In genomic region chr20:16898433-16898832, GRCh38 we compare ENCODE assay signal across 21 cellular contexts.
DNase-seq lines count a peak whose midpoint lies in the region; FAIRE-seq and TF ChIP-seq lines count a peak whose summit lies in the region.
"Had no signal": no experiment of that assay in that cellular context is flagged by ENCODE, and none has a peak within 500 bp of the region (broad histone marks: within the 10 kb centered on the region; RNA-seq: fewer than 3 reads in every experiment).

No MANE protein-coding gene starts in this region.

- peak overlapping the region; percentile 55 for H3K27ac Mint-ChIP-seq in chondrocyte (ENCODE audit: unreplicated experiment)
- H3K27ac Mint-ChIP-seq: activated CD4-positive, alpha-beta T cell treated with anti-CD3 and anti-CD28 coated beads for 36 hours; activated naive CD8-positive, alpha-beta T cell treated with anti-CD3 and anti-CD28 coated beads, Interleukin-2, amount 10 ng/mL, durations not matched to agents 7 days and 5 days; neural progenitor cell had no signal

- H3K4ac ChIP-seq in mesendoderm (ENCODE audit: low read depth, low read length) = no peak overlapping the region

- WGBS in mesendoderm (ENCODE audit: extremely low coverage, insufficient coverage, low lambda C conversion rate) = no CpG with 5 or more reads among the region's 4 CpGs

- no peak overlapping the region for H3K56ac ChIP-seq in mesendoderm (ENCODE audit: low read length)

- H2BK15ac ChIP-seq in mesendoderm (replicated peaks; ENCODE audit: low read depth) = no peak overlapping the region

- no peak overlapping the region for H3K4me2 ChIP-seq in mesendoderm (ENCODE audit: low read length)
- H3K4me2 ChIP-seq: neural progenitor cell had no signal

- H2BK120ac ChIP-seq in mesendoderm (ENCODE audit: low read depth, low read length) = no peak overlapping the region

- H3K4me1 ChIP-seq in mesendoderm (ENCODE audit: control insufficient read depth, low read depth, low read length) = no peaks in the 10 kb centered on the region
- H3K4me1 ChIP-seq: BE2C, gastrocnemius medialis, neural progenitor cell had no signal

- no peaks in the 10 kb centered on the region for H3K79me2 ChIP-seq in mesendoderm (ENCODE audit: control insufficient read depth, insufficient read depth, low read length)

- no peak overlapping the region for H3K23ac ChIP-seq in mesendoderm (ENCODE audit: low read length)

- H3K79me1 ChIP-seq in mesendoderm (ENCODE audit: low read length) = no peaks in the 10 kb centered on the region

- H4K8ac ChIP-seq in mesendoderm (ENCODE audit: low read depth, low read length) = no peak overlapping the region

- H3K4me3 Mint-ChIP-seq in chondrocyte (ENCODE audit: unreplicated experiment) = no peak overlapping the region
- H3K4me3 Mint-ChIP-seq: activated CD4-positive, alpha-beta T cell treated with anti-CD3 and anti-CD28 coated beads for 36 hours; activated naive CD8-positive, alpha-beta T cell treated with anti-CD3 and anti-CD28 coated beads, Interleukin-2, amount 10 ng/mL, durations not matched to agents 7 days and 5 days; H9; neural progenitor cell had no signal

- H3K9ac ChIP-seq in mesendoderm (ENCODE audit: low read length) = no peak overlapping the region
- H3K9ac ChIP-seq: neural progenitor cell had no signal

- H3K36me3 Mint-ChIP-seq in chondrocyte (ENCODE audit: low read depth) = no peaks in the 10 kb centered on the region
- H3K36me3 Mint-ChIP-seq: activated naive CD8-positive, alpha-beta T cell treated with anti-CD3 and anti-CD28 coated beads, Interleukin-2, amount 10 ng/mL, durations not matched to agents 7 days and 5 days; neural progenitor cell had no signal

- H3K4me3 ChIP-seq in mesendoderm (ENCODE audit: low read length) = no peak overlapping the region
- H3K4me3 ChIP-seq: gastrocnemius medialis, GM12878, neural progenitor cell had no signal

- no peaks in the 10 kb centered on the region for H3K27me3 ChIP-seq in mesendoderm (ENCODE audit: insufficient read depth, low read length, poor library complexity)
- H3K27me3 ChIP-seq: BE2C, gastrocnemius medialis, neural progenitor cell had no signal

- no peaks in the 10 kb centered on the region for H3K27me3 Mint-ChIP-seq in chondrocyte (ENCODE audit: low read depth)
- H3K27me3 Mint-ChIP-seq: activated CD4-positive, alpha-beta T cell treated with anti-CD3 and anti-CD28 coated beads for 36 hours; activated naive CD8-positive, alpha-beta T cell treated with anti-CD3 and anti-CD28 coated beads, Interleukin-2, amount 10 ng/mL, durations not matched to agents 7 days and 5 days had no signal

- no peak overlapping the region for H4K5ac ChIP-seq in mesendoderm (ENCODE audit: low read length)

- H3K4me1 Mint-ChIP-seq in chondrocyte (ENCODE audit: low read depth) = peaks cover 15% of the 10 kb centered on the region
- H3K4me1 Mint-ChIP-seq: activated CD4-positive, alpha-beta T cell treated with anti-CD3 and anti-CD28 coated beads for 36 hours; activated naive CD8-positive, alpha-beta T cell treated with anti-CD3 and anti-CD28 coated beads, Interleukin-2, amount 10 ng/mL, durations not matched to agents 7 days and 5 days; H9; neural progenitor cell had no signal

- H3K18ac ChIP-seq in mesendoderm (ENCODE audit: low read length) = no peak overlapping the region

- peak; percentile 8 for DNase-seq in HS-27A (ENCODE audit: low read depth)
- no peak for DNase-seq in chondrocyte (ENCODE audit: low spot score)
- peak; percentile 32 for DNase-seq in mesendoderm
- peak; percentile 42 for DNase-seq in urothelium cell line (ENCODE audit: low spot score)
- DNase-seq in activated CD4-positive, alpha-beta T cell treated with anti-CD3 and anti-CD28 coated beads for 1 hour = no peak
- DNase-seq in DMS153 treated with DMSO at 0.1 percent for 48 hours (lab: John Stamatoyannopoulos, UW; ENCODE audit: unreplicated experiment) = no peak
- DNase-seq in anterior cingulate cortex (lab: John Stamatoyannopoulos, UW) = no peak
- DNase-seq: activated CD4-positive, alpha-beta T cell treated with anti-CD3 and anti-CD28 coated beads for 36 hours; activated naive CD8-positive, alpha-beta T cell treated with anti-CD3 and anti-CD28 coated beads, Interleukin-2, amount 10 ng/mL, durations not matched to agents 7 days and 5 days; BE2C; cortex of kidney; gastrocnemius medialis; H9; left colon; MM.1S; NCI-H187 had no signal

- no peak for FAIRE-seq in urothelium cell line (lab: Jason Lieb, UNC)
- FAIRE-seq: G401.6, GM12878, HepG2, RCC 7860 had no signal

- no peak overlapping the region for H2BK5ac ChIP-seq in mesendoderm (ENCODE audit: low read length)

- no peak for TF ChIP-seq CTCF in chondrocyte (IDR thresholded peaks at IDR 0.05)

- no peak overlapping the region for H2AK5ac ChIP-seq in mesendoderm (ENCODE audit: low read length)

- no peaks in the 10 kb centered on the region for H3K36me3 ChIP-seq in mesendoderm (ENCODE audit: control insufficient read depth, insufficient read depth, low read length)
- H3K36me3 ChIP-seq: BE2C, gastrocnemius medialis, neural progenitor cell had no signal

- no peak overlapping the region for H3K27ac ChIP-seq in mesendoderm (ENCODE audit: low read depth, low read length)
- H3K27ac ChIP-seq: gastrocnemius medialis, neural progenitor cell had no signal

- no peaks in the 10 kb centered on the region for H3K9me3 Mint-ChIP-seq in chondrocyte (ENCODE audit: low read depth)
- H3K9me3 Mint-ChIP-seq: H9, neural progenitor cell had no signal

Comparison
In these comparisons a context has a peak if more than half of its experiments do, and no peak if none do; other contexts are left out.
1. DNase-seq: peak in HS-27A (single experiment), mesendoderm (single experiment) and urothelium cell line (single experiment); none in chondrocyte (single experiment), activated CD4-positive, alpha-beta T cell treated with anti-CD3 and anti-CD28 coated beads for 1 hour (single experiment), DMS153 treated with DMSO at 0.1 percent for 48 hours (single experiment) and anterior cingulate cortex (0 of 58).